21 cellular contexts compared by ENCODE assay signal in the genomic region with DNA sequence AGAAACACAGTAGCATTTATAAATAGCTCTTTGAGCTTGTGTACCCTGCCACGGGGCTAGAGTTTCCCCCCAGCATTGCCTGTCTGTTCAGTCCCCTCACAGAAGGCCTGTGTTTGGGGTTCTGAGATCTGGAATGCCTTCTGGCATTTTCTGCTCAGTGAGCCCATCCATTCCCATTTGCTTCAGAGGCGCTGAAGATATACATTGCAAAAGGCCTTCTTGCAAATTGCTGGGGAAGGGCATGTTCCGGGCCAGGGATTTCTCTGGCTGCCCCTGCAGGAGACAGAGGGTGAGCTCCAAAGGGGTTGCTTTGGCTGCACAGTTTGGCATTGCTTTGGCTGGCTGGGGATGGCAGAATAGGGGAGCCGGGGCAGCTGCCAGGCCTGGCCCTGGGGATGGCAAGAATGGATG.
A peak's percentile ranks its signal among the peaks of the same experiment; 100 is the strongest.
DNase-seq lines count a peak whose midpoint lies in the region; ATAC-seq and TF ChIP-seq lines count a peak whose summit lies in the region.
"Had no signal": no experiment of that assay in that cellular context is flagged by ENCODE, and none has a peak within 500 bp of the region (broad histone marks: within the 10 kb centered on the region; RNA-seq: fewer than 3 reads in every experiment).

No MANE protein-coding gene starts in this region.

- no peaks in the 10 kb centered on the region for H3K4me1 Mint-ChIP-seq in osteocyte (ENCODE audit: unreplicated experiment)

- no peak overlapping the region for H3K27ac Mint-ChIP-seq in osteocyte (ENCODE audit: unreplicated experiment)
- H3K27ac Mint-ChIP-seq: CD8-positive, alpha-beta T cell had no signal

- H3K4me3 Mint-ChIP-seq in osteocyte (ENCODE audit: unreplicated experiment), result no peak overlapping the region
- H3K4me3 Mint-ChIP-seq: CD8-positive, alpha-beta T cell had no signal

- H3K27me3 Mint-ChIP-seq in osteocyte (ENCODE audit: unreplicated experiment), result no peaks in the 10 kb centered on the region

- H3K9me3 Mint-ChIP-seq in osteocyte (ENCODE audit: unreplicated experiment), result peaks cover 33% of the 10 kb centered on the region

- no peak for TF ChIP-seq CTCF in osteocyte (IDR thresholded peaks at IDR 0.05)

- H3K9me3 ChIP-seq in effector memory CD4-positive, alpha-beta T cell (ENCODE audit: control insufficient read depth, low read length), result no peaks in the 10 kb centered on the region
- H3K9me3 ChIP-seq: A549, BLaER1 had no signal

- no peak overlapping the region for H3K4me3 ChIP-seq in effector memory CD4-positive, alpha-beta T cell (ENCODE audit: insufficient read depth, low read depth, low read length, poor library complexity, severe bottlenecking)
- H3K4me3 ChIP-seq: A549, BLaER1 had no signal

- H3K36me3 ChIP-seq in effector memory CD4-positive, alpha-beta T cell (ENCODE audit: control insufficient read depth, insufficient read depth, low read length), result no peaks in the 10 kb centered on the region
- H3K36me3 ChIP-seq: BLaER1 had no signal

- H3K27me3 ChIP-seq in effector memory CD4-positive, alpha-beta T cell (replicated peaks; ENCODE audit: control insufficient read depth, insufficient read depth, low read length, poor library complexity, severe bottlenecking), result no peaks in the 10 kb centered on the region
- H3K27me3 ChIP-seq: BLaER1 had no signal

- DNase-seq in head of caudate nucleus (peak in 36 of 42 donors; percentile 3 to 75 (median 44)), osteocyte (ENCODE audit: extremely low spot score, unreplicated experiment) (peak; percentile 74), UCSD-AML1 (lab: John Stamatoyannopoulos, UW; ENCODE audit: unreplicated experiment) (no peak)
- DNase-seq in stimulated activated naive CD8-positive, alpha-beta T cell treated with anti-CD3 and anti-CD28 coated beads, Interleukin-15, Interleukin-2, amounts not matched to agents 100 U/mL and 50 U/mL, for 24 hours, result no peak
- no peak for DNase-seq in effector memory CD4-positive, alpha-beta T cell
- DNase-seq: CD8-positive, alpha-beta T cell; KBM-7; MV-4-11; NCI-H187; NCI-H2107; NCI-H524; NCI-H82; PC-3; SIG-M5 had no signal

- ATAC-seq in stimulated activated naive CD8-positive, alpha-beta T cell treated with anti-CD3 and anti-CD28 coated beads, Interleukin-15, Interleukin-2, amounts not matched to agents 100 U/mL and 50 U/mL, for 24 hours, result no peak
- ATAC-seq in HG03520 (IDR thresholded peaks at IDR 0.05; ENCODE audit: unreplicated experiment), result no peak
- ATAC-seq: A549; CD8-positive, alpha-beta T cell; HepG2; PC-3 had no signal

- intact Hi-C loops in head of caudate nucleus (cut with DNase I), result no loop called here

- H3K27ac ChIP-seq in angular gyrus (ENCODE audit: low read depth, low read length) (peak overlapping the region; percentile 18), temporal lobe (ENCODE audit: low read depth, low read length) (peak overlapping the region; percentile 81)
- no peak overlapping the region for H3K27ac ChIP-seq in effector memory CD4-positive, alpha-beta T cell (ENCODE audit: insufficient read depth, low read length, poor library complexity, severe bottlenecking)
- H3K27ac ChIP-seq: A549, BLaER1, RWPE1 had no signal

- no peaks in the 10 kb centered on the region for H3K36me3 Mint-ChIP-seq in osteocyte (ENCODE audit: unreplicated experiment)
- H3K36me3 Mint-ChIP-seq: CD8-positive, alpha-beta T cell had no signal

- H3K4me1 ChIP-seq in effector memory CD4-positive, alpha-beta T cell (ENCODE audit: control insufficient read depth, insufficient read depth, low read length, poor library complexity, severe bottlenecking), result no peaks in the 10 kb centered on the region
- H3K4me1 ChIP-seq: A549, BLaER1 had no signal

Comparison
In these comparisons a context has a peak if more than half of its experiments do, and no peak if none do; other contexts are left out.
1. DNase-seq: peak in head of caudate nucleus (36 of 42) and osteocyte (single experiment); none in stimulated activated naive CD8-positive, alpha-beta T cell treated with anti-CD3 and anti-CD28 coated beads, Interleukin-15, Interleukin-2, amounts not matched to agents 100 U/mL and 50 U/mL, for 24 hours (single experiment), UCSD-AML1 (single experiment) and effector memory CD4-positive, alpha-beta T cell (0 of 3).